Comparison of ENCODE assay signal across 8 cellular contexts in the genomic region with DNA sequence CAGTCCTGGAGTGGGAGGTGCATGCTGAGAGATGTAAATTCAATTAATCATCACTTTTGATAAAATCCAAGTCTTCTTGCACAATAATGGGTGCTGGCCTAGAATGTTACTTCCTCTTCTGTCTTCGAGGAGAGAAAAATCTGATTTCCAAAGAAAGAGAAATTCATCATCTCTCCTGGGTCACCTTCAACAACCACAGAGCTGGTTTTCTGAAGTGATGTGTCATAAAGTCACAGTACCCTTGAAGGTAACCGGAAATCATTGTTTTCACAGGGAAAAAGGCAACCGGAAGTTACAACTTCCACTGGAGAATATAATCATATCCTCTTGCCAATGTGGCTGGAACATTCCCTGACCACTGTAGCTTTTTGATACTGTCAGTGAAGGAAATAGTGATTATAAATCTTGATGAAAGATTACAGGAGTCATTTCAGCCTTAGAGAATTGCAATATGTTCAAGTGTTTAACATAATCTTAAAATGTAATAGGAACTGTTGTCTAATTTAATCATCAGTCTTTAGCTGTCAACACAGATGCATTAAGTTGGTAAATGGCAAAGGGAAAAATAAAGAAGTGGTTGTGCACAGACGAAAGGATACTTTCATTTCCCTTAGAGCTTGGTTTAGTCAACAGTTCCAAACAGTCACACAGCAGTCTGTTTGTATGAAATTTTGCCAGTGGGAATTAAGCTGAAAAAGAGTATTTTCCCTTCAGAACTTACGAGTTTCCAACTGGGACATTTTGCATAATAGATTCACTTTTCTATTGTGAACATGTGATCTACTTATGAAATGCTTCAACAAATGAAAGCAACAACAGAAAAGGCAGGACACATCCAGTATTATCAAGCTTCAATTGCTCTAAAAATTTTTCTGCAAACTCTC.
DNase-seq lines count a peak whose midpoint lies in the region; ATAC-seq lines count a peak whose summit lies in the region.

No MANE protein-coding gene starts in this region.

- peak; percentile 80 for ATAC-seq in activated T-helper 17 cell treated with anti-CD3 and anti-CD28 coated beads, Interleukin-2, amount 50 U/mL, for 72 hours (replicated peaks)
- peak; percentile 73 to 77 for ATAC-seq in left cardiac atrium
- no peak for ATAC-seq in HG03354 (IDR thresholded peaks at IDR 0.05; ENCODE audit: poor library complexity, severe bottlenecking, unreplicated experiment)
- ATAC-seq in HG02970 (IDR thresholded peaks at IDR 0.05; ENCODE audit: low FRiP score, unreplicated experiment), result no peak
- no peak for ATAC-seq in HG02623 (IDR thresholded peaks at IDR 0.05; ENCODE audit: unreplicated experiment)

- peak; percentile 65 for DNase-seq in activated CD4-positive, alpha-beta T cell treated with anti-CD3 and anti-CD28 coated beads, Interleukin-2, amount 10 ng/mL, durations not matched to agents 24 days and 14 days
- no peak for DNase-seq in activated CD4-positive, alpha-beta T cell treated with anti-CD3 and anti-CD28 coated beads, Interleukin-2, amount 50 U/mL, for 48 hours
- no peak for DNase-seq in left cardiac atrium

- peak overlapping the region; percentile 85 for H3K27ac Mint-ChIP-seq in activated CD4-positive, alpha-beta T cell treated with anti-CD3 and anti-CD28 coated beads, Interleukin-2, amount 10 ng/mL, durations not matched to agents 24 days and 14 days
- H3K27ac Mint-ChIP-seq in activated T-helper 17 cell treated with anti-CD3 and anti-CD28 coated beads, Interleukin-2, amount 50 U/mL, for 72 hours, result peak overlapping the region; percentile 72
- H3K27ac Mint-ChIP-seq in stimulated activated naive CD8-positive, alpha-beta T cell treated with anti-CD3 and anti-CD28 coated beads, Interleukin-15, Interleukin-2, amounts not matched to agents 100 ng/mL and 50 ng/mL, for 24 hours, result peak overlapping the region; percentile 80

- intact Hi-C loops in activated CD4-positive, alpha-beta T cell treated with anti-CD3 and anti-CD28 coated beads, Interleukin-2, amount 10 ng/mL, durations not matched to agents 24 days and 14 days (cut with micrococcal nuclease), result loop anchor here (1.0 to 10.0 kb wide), 5 partner anchors 40 to 334 kb away; partner anchors contain the start of gene SLC4A7
- intact Hi-C loops in left cardiac atrium (cut with DNase I), result no loop called here

- no peaks in the 10 kb centered on the region for H3K27me3 Mint-ChIP-seq in activated CD4-positive, alpha-beta T cell treated with anti-CD3 and anti-CD28 coated beads, Interleukin-2, amount 10 ng/mL, durations not matched to agents 24 days and 14 days
- no peaks in the 10 kb centered on the region for H3K27me3 Mint-ChIP-seq in activated T-helper 17 cell treated with anti-CD3 and anti-CD28 coated beads, Interleukin-2, amount 50 U/mL, for 72 hours
- H3K27me3 Mint-ChIP-seq in stimulated activated naive CD8-positive, alpha-beta T cell treated with anti-CD3 and anti-CD28 coated beads, Interleukin-15, Interleukin-2, amounts not matched to agents 100 ng/mL and 50 ng/mL, for 24 hours, result no peaks in the 10 kb centered on the region

- H3K36me3 Mint-ChIP-seq in activated CD4-positive, alpha-beta T cell treated with anti-CD3 and anti-CD28 coated beads, Interleukin-2, amount 10 ng/mL, durations not matched to agents 24 days and 14 days (ENCODE audit: low read depth), result peaks cover 2% of the 10 kb centered on the region
- H3K36me3 Mint-ChIP-seq in activated T-helper 17 cell treated with anti-CD3 and anti-CD28 coated beads, Interleukin-2, amount 50 U/mL, for 72 hours (ENCODE audit: low read depth), result no peaks in the 10 kb centered on the region
- no peaks in the 10 kb centered on the region for H3K36me3 Mint-ChIP-seq in stimulated activated naive CD8-positive, alpha-beta T cell treated with anti-CD3 and anti-CD28 coated beads, Interleukin-15, Interleukin-2, amounts not matched to agents 100 ng/mL and 50 ng/mL, for 24 hours (ENCODE audit: low read depth)

- peaks cover 28% of the 10 kb centered on the region for H3K4me1 Mint-ChIP-seq in activated CD4-positive, alpha-beta T cell treated with anti-CD3 and anti-CD28 coated beads, Interleukin-2, amount 10 ng/mL, durations not matched to agents 24 days and 14 days
- H3K4me1 Mint-ChIP-seq in activated T-helper 17 cell treated with anti-CD3 and anti-CD28 coated beads, Interleukin-2, amount 50 U/mL, for 72 hours, result peaks cover 32% of the 10 kb centered on the region
- H3K4me1 Mint-ChIP-seq in stimulated activated naive CD8-positive, alpha-beta T cell treated with anti-CD3 and anti-CD28 coated beads, Interleukin-15, Interleukin-2, amounts not matched to agents 100 ng/mL and 50 ng/mL, for 24 hours (ENCODE audit: low read depth), result peaks cover 31% of the 10 kb centered on the region

- H3K4me3 Mint-ChIP-seq in activated CD4-positive, alpha-beta T cell treated with anti-CD3 and anti-CD28 coated beads, Interleukin-2, amount 10 ng/mL, durations not matched to agents 24 days and 14 days, result peak overlapping the region; percentile 55
- peak overlapping the region; percentile 66 for H3K4me3 Mint-ChIP-seq in activated T-helper 17 cell treated with anti-CD3 and anti-CD28 coated beads, Interleukin-2, amount 50 U/mL, for 72 hours
- H3K4me3 Mint-ChIP-seq in stimulated activated naive CD8-positive, alpha-beta T cell treated with anti-CD3 and anti-CD28 coated beads, Interleukin-15, Interleukin-2, amounts not matched to agents 100 ng/mL and 50 ng/mL, for 24 hours, result peak overlapping the region; percentile 47

- H3K9me3 Mint-ChIP-seq in activated CD4-positive, alpha-beta T cell treated with anti-CD3 and anti-CD28 coated beads, Interleukin-2, amount 10 ng/mL, durations not matched to agents 24 days and 14 days, result peaks cover 9% of the 10 kb centered on the region
- H3K9me3 Mint-ChIP-seq in activated T-helper 17 cell treated with anti-CD3 and anti-CD28 coated beads, Interleukin-2, amount 50 U/mL, for 72 hours, result no peaks in the 10 kb centered on the region
- no peaks in the 10 kb centered on the region for H3K9me3 Mint-ChIP-seq in stimulated activated naive CD8-positive, alpha-beta T cell treated with anti-CD3 and anti-CD28 coated beads, Interleukin-15, Interleukin-2, amounts not matched to agents 100 ng/mL and 50 ng/mL, for 24 hours

Comparison
In these comparisons a context has a peak if more than half of its experiments do, and no peak if none do; other contexts are left out.
1. ATAC-seq: peak in activated T-helper 17 cell treated with anti-CD3 and anti-CD28 coated beads, Interleukin-2, amount 50 U/mL, for 72 hours (single experiment) and left cardiac atrium (2 of 2); none in HG03354 (single experiment), HG02970 (single experiment) and HG02623 (single experiment).
2. Peak in every context shown above with its lines, with median percentiles within 50 percentile points of each other: H3K27ac Mint-ChIP-seq and H3K4me3 Mint-ChIP-seq.